10 cellular contexts compared by ENCODE assay signal in the genomic region with DNA sequence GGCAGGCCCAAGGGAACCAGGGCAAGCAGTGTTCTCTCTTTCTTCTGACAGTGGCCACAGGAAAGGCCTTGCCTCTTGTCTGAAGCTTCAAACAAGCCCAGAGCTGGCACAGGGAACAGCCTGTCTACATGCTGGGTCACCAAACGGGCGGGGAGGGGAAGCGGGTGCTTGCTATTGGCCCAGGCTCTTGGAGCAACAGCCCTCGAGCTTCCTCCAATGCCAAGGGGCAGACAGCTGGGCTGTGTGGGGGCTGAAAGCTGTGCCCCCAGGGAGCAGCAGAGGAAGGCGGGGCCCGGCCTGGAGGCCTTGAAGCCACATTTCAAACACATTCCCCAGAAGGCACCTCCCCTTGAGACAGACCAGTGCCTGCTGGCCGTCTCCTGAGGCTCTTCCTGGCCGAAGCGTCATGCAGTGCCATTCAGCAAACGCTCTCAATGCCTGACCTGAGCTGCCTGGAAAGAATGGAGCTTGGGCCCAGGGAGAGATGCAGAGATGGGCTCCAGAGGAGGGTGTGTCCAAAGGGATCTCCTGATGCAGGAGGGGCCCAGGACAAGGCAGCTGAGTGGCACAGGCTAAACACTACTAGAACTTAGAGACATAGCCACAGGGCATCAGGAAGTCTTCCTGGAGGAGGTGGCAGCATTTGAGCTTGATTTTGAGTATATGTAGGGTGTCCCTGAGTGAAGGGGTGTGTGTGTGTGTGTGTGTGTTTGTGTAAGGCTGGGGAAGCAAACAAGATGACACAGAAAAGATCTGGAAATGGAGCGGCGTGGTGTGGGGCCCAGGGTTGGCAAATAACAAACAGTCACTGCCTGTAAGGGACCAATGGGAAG. TPM values are rescaled to one million over a fixed set of nuclear protein-coding genes. Genes with fewer than 3 reads are reported as not detected.
DNase-seq lines count a peak whose midpoint lies in the region; ATAC-seq, FAIRE-seq and TF ChIP-seq lines count a peak whose summit lies in the region.
"Had no signal": no experiment of that assay in that cellular context is flagged by ENCODE, and none has a peak within 500 bp of the region (broad histone marks: within the 10 kb centered on the region; RNA-seq: fewer than 3 reads in every experiment).

No MANE protein-coding gene starts in this region.

- FAIRE-seq in kidney (lab: Jason Lieb, UNC): no peak

- H3K9me3 Mint-ChIP-seq in activated CD4-positive, alpha-beta T cell treated with anti-CD3 and anti-CD28 coated beads, Interleukin-2, amount 10 ng/mL, durations not matched to agents 7 days and 5 days: no peaks in the 10 kb centered on the region
- H3K9me3 Mint-ChIP-seq: stimulated activated effector memory CD8-positive, alpha-beta T cell treated with anti-CD3 and anti-CD28 coated beads, Interleukin-12 subunit alpha, Interleukin-12 subunit beta, amount 100 ng/mL, for 72 hours had no signal

- no peak overlapping the region for H3K9ac ChIP-seq in kidney (ENCODE audit: low read length in 2 of 2)

- peaks cover 64% of the 10 kb centered on the region for H3K27me3 Mint-ChIP-seq in activated CD4-positive, alpha-beta T cell treated with anti-CD3 and anti-CD28 coated beads, Interleukin-2, amount 10 ng/mL, durations not matched to agents 7 days and 5 days

- peaks cover 0 to 2% of the 10 kb centered on the region in 2 donors for H3K4me1 ChIP-seq in kidney (ENCODE audit: control insufficient read depth in 1 of 2, insufficient read depth in 1 of 2, low read depth in 1 of 2, low read length in 2 of 2)

- intact Hi-C loops in kidney (cut with DNase I): loop anchor here (10.0 kb wide), 1 partner anchor 232 kb away; no protein-coding TSS in a partner anchor

- DNase-seq in AG04449 (ENCODE audit: low read depth, low spot score) (peak; percentile 34), H7 (peak; percentile 93), amniotic epithelial cell (ENCODE audit: low read depth) (peak; percentile 53), kidney (peak; percentile 74), NCI-H2107 (lab: John Stamatoyannopoulos, UW) (no peak)
- no peak for DNase-seq in activated CD4-positive, alpha-beta T cell treated with anti-CD3 and anti-CD28 coated beads, Interleukin-2, amount 10 ng/mL, durations not matched to agents 7 days and 5 days
- DNase-seq: lower lobe of right lung had no signal

- no peak overlapping the region for H3K27ac ChIP-seq in kidney (ENCODE audit: low read depth in 2 of 2, low read length in 2 of 2)
- H3K27ac ChIP-seq: lower lobe of right lung had no signal

- H3K36me3 ChIP-seq in H7 (replicated peaks; ENCODE audit: control insufficient read depth, insufficient read depth, low read length) (no peaks in the 10 kb centered on the region), kidney (ENCODE audit: control insufficient read depth in 1 of 2, insufficient read depth in 2 of 2, low read length in 2 of 2) (no peaks in the 10 kb centered on the region)
- H3K36me3 ChIP-seq: lower lobe of right lung had no signal

- H3K36me3 Mint-ChIP-seq in activated CD4-positive, alpha-beta T cell treated with anti-CD3 and anti-CD28 coated beads, Interleukin-2, amount 10 ng/mL, durations not matched to agents 7 days and 5 days (ENCODE audit: low read depth): no peaks in the 10 kb centered on the region
- H3K36me3 Mint-ChIP-seq: stimulated activated effector memory CD8-positive, alpha-beta T cell treated with anti-CD3 and anti-CD28 coated beads, Interleukin-12 subunit alpha, Interleukin-12 subunit beta, amount 100 ng/mL, for 72 hours had no signal

- H3K4me3 ChIP-seq in AG04449 (ENCODE audit: low read depth, low read length) (no peak overlapping the region), H7 (ENCODE audit: insufficient read depth, low read depth, low read length) (no peak overlapping the region), kidney (ENCODE audit: low read length in 2 of 2) (no peak overlapping the region)
- H3K4me3 ChIP-seq: lower lobe of right lung had no signal

- no peak for ATAC-seq in HG03175 (IDR thresholded peaks at IDR 0.05; ENCODE audit: unreplicated experiment)
- ATAC-seq in GM18909 (IDR thresholded peaks at IDR 0.05; ENCODE audit: poor library complexity, unreplicated experiment): no peak
- ATAC-seq: stimulated activated effector memory CD8-positive, alpha-beta T cell treated with anti-CD3 and anti-CD28 coated beads, Interleukin-12 subunit alpha, Interleukin-12 subunit beta, amount 100 ng/mL, for 72 hours had no signal

- H3K4me3 Mint-ChIP-seq in activated CD4-positive, alpha-beta T cell treated with anti-CD3 and anti-CD28 coated beads, Interleukin-2, amount 10 ng/mL, durations not matched to agents 7 days and 5 days: no peak overlapping the region
- H3K4me3 Mint-ChIP-seq: stimulated activated effector memory CD8-positive, alpha-beta T cell treated with anti-CD3 and anti-CD28 coated beads, Interleukin-12 subunit alpha, Interleukin-12 subunit beta, amount 100 ng/mL, for 72 hours had no signal

- CTCF ChIA-PET in AG04449 (lab: Yijun Ruan, JAX): interaction anchor here (0.7 to 4.3 kb wide), 6 partner anchors 9 to 230 kb away, joined by 3 to 24 read pairs (median 6); no protein-coding TSS in a partner anchor
- CTCF ChIA-PET in activated CD4-positive, alpha-beta T cell treated with anti-CD3 and anti-CD28 coated beads, Interleukin-2, amount 10 ng/mL, durations not matched to agents 7 days and 5 days (lab: Charles Lee): no interaction called here

- POLR2A ChIA-PET in AG04449 (lab: Yijun Ruan, JAX): interaction anchor here (0.7 to 0.8 kb wide), 2 partner anchors 15 to 161 kb away, joined by 3 read pairs; no protein-coding TSS in a partner anchor
- POLR2A ChIA-PET in activated CD4-positive, alpha-beta T cell treated with anti-CD3 and anti-CD28 coated beads, Interleukin-2, amount 10 ng/mL, durations not matched to agents 7 days and 5 days (lab: Charles Lee): no interaction called here

- H3K4me1 Mint-ChIP-seq in activated CD4-positive, alpha-beta T cell treated with anti-CD3 and anti-CD28 coated beads, Interleukin-2, amount 10 ng/mL, durations not matched to agents 7 days and 5 days: peaks cover 13% of the 10 kb centered on the region

- no peak overlapping the region for H3K27ac Mint-ChIP-seq in activated CD4-positive, alpha-beta T cell treated with anti-CD3 and anti-CD28 coated beads, Interleukin-2, amount 10 ng/mL, durations not matched to agents 7 days and 5 days
- H3K27ac Mint-ChIP-seq: stimulated activated effector memory CD8-positive, alpha-beta T cell treated with anti-CD3 and anti-CD28 coated beads, Interleukin-12 subunit alpha, Interleukin-12 subunit beta, amount 100 ng/mL, for 72 hours had no signal

- no peaks in the 10 kb centered on the region for H3K9me3 ChIP-seq in kidney (ENCODE audit: control insufficient read depth in 1 of 2, low read length in 2 of 2)
- H3K9me3 ChIP-seq: lower lobe of right lung had no signal

- H3K27me3 ChIP-seq in H7 (ENCODE audit: control insufficient read depth, insufficient read depth, low read length): peaks cover 38% of the 10 kb centered on the region

- no peak for TF ChIP-seq CTCF in AG04449 (IDR thresholded peaks at IDR 0.05; ENCODE audit: insufficient read depth, low read length, missing control alignments)
- TF ChIP-seq CTCF in kidney (IDR thresholded peaks at IDR 0.05; ENCODE audit: borderline replicate concordance, extremely low read depth, insufficient read depth): no peak

RNA-seq across cellular contexts. Expression of a gene that starts 2.5 kb away (rescaled TPM):
- total RNA-seq in H7 (2014; rRNA removed; shearing (Covaris generic)): 6.1 and 6.2 TPM in 2 replicates
- total RNA-seq in kidney: 0.25 TPM
- polyA plus RNA-seq in kidney (ENCODE audit: insufficient read depth, low read depth, low replicate concordance): not detected
- total RNA-seq in activated CD4-positive, alpha-beta T cell treated with anti-CD3 and anti-CD28 coated beads, Interleukin-2, amount 10 ng/mL, durations not matched to agents 7 days and 5 days: not detected

RNA-seq across cellular contexts. Expression of a gene that starts 39.9 kb away (rescaled TPM):
- not detected in 2 replicates for total RNA-seq in H7 (2014; rRNA removed; shearing (Covaris generic))
- total RNA-seq in kidney: not detected
- not detected for polyA plus RNA-seq in kidney (ENCODE audit: insufficient read depth, low read depth, low replicate concordance)
- not detected for total RNA-seq in activated CD4-positive, alpha-beta T cell treated with anti-CD3 and anti-CD28 coated beads, Interleukin-2, amount 10 ng/mL, durations not matched to agents 7 days and 5 days
- total RNA-seq: lower lobe of right lung had no signal

Comparison
In these comparisons a context has a peak if more than half of its experiments do, and no peak if none do; other contexts are left out.
1. DNase-seq: peak in AG04449 (single experiment), H7 (single experiment), amniotic epithelial cell (single experiment) and kidney (single experiment); none in activated CD4-positive, alpha-beta T cell treated with anti-CD3 and anti-CD28 coated beads, Interleukin-2, amount 10 ng/mL, durations not matched to agents 7 days and 5 days (single experiment) and NCI-H2107 (single experiment).